Comparison of ENCODE assay signal across 2 cellular contexts in the genomic region with DNA sequence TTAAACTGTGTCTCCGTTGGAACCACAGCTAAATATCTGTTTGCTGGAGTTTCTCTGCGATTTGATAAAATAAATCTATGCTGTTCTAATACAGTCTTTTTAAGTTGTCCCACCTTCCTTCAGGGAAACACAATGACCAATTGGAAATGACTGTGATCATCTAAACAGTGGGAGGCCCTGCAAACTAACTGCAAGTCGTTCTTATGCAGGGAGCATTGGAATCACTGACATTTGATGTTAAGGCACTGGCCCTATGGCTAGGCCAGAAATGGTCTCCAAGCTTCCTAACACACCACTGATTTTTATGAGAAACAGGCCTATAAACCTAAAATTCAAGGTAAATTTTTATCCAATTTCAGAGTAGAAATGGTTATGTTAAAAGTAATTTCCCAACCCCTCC.
TF ChIP-seq lines count a peak whose summit lies in the region.

No MANE protein-coding gene starts in this region.

TF ChIP-seq in IMR-90, 13 proteins besides CTCF, POLR2A, EP300 and RAD21:
- TF ChIP-seq RCOR1 (IDR thresholded peaks at IDR 0.05; ENCODE audit: insufficient replicate concordance, low read length) = no peak
- TF ChIP-seq, protein P1, sequence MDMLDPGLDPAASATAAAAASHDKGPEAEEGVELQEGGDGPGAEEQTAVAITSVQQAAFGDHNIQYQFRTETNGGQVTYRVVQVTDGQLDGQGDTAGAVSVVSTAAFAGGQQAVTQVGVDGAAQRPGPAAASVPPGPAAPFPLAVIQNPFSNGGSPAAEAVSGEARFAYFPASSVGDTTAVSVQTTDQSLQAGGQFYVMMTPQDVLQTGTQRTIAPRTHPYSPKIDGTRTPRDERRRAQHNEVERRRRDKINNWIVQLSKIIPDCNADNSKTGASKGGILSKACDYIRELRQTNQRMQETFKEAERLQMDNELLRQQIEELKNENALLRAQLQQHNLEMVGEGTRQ (IDR thresholded peaks at IDR 0.05; ENCODE audit: low read depth, low read length) = no peak
- TF ChIP-seq MXI1 (IDR thresholded peaks at IDR 0.05; ENCODE audit: borderline replicate concordance, low read depth, low read length) = no peak
- TF ChIP-seq MAZ (IDR thresholded peaks at IDR 0.05; ENCODE audit: borderline replicate concordance, low read depth, low read length) = no peak
- no peak for TF ChIP-seq ELK1 (IDR thresholded peaks at IDR 0.05; ENCODE audit: borderline replicate concordance, low read depth, low read length)
- no peak for TF ChIP-seq BHLHE40 (IDR thresholded peaks at IDR 0.05; ENCODE audit: low read depth, low read length)
- no peak for TF ChIP-seq CEBPB (IDR thresholded peaks at IDR 0.05; ENCODE audit: low read depth, low read length)
- no peak for TF ChIP-seq NFE2L2 (IDR thresholded peaks at IDR 0.05; ENCODE audit: low read depth, low read length)
- no peak for TF ChIP-seq CHD1 (IDR thresholded peaks at IDR 0.05; ENCODE audit: low read depth, low read length)
- TF ChIP-seq FOS (IDR thresholded peaks at IDR 0.05; ENCODE audit: low read depth, low read length) = no peak
- no peak for TF ChIP-seq SMC3 (IDR thresholded peaks at IDR 0.05; ENCODE audit: low read depth, low read length)
- no peak for TF ChIP-seq MAFK (IDR thresholded peaks at IDR 0.05; ENCODE audit: low read depth, low read length)
- no peak for TF ChIP-seq RFX5 (IDR thresholded peaks at IDR 0.05; ENCODE audit: low read depth, low read length)

TF ChIP-seq in H1, 55 proteins besides CTCF, POLR2A, EP300 and RAD21:
- no peak for TF ChIP-seq CBX5 (IDR thresholded peaks at IDR 0.05; ENCODE audit: low read depth, low read length)
- no peak for TF ChIP-seq ZNF274 (IDR thresholded peaks at IDR 0.05; ENCODE audit: borderline replicate concordance, extremely low read depth, low read length)
- no peak for TF ChIP-seq JUND (IDR thresholded peaks at IDR 0.05; ENCODE audit: low read length)
- no peak for TF ChIP-seq SP1 (IDR thresholded peaks at IDR 0.05; ENCODE audit: low read depth, low read length)
- TF ChIP-seq EGR1 (IDR thresholded peaks at IDR 0.05; ENCODE audit: borderline replicate concordance, low read depth, low read length) = no peak
